ENCODE assay signal across 12 cellular contexts in the genomic region with DNA sequence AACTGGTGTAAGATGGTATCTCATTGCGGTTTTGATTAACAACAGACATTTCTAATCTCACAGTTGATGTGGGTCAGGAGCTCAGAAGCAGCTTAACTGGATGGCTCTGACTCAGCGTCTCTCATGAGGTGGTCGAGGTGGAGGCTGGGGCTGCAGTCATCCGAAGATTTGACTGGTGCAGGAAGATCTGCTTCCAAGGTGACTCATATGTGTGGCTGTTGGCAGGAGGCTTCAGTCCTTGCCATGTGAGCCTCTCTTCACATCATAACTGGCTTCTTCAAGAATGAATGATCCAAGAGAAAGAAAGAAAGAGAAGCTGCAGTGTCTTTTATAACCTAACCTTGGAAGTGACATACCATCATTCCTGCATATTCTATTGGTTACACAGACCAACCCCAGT.
A peak's percentile ranks its signal among the peaks of the same experiment; 100 is the strongest.
DNase-seq lines count a peak whose midpoint lies in the region; ATAC-seq lines count a peak whose summit lies in the region.
"Had no signal": no experiment of that assay in that cellular context is flagged by ENCODE, and none has a peak within 500 bp of the region (broad histone marks: within the 10 kb centered on the region; RNA-seq: fewer than 3 reads in every experiment).

No MANE protein-coding gene starts in this region.

- ATAC-seq in T-helper 17 cell (peak; percentile 78), HG03571 (IDR thresholded peaks at IDR 0.05; ENCODE audit: unreplicated experiment) (no peak), right cardiac atrium (no peak)

- intact Hi-C loops in right cardiac atrium (cut with DNase I) = no loop called here

- 84% methylated on average over 4 of the region's 4 CpGs for WGBS in right cardiac atrium

- H3K4me1 Mint-ChIP-seq in T-helper 17 cell = no peaks in the 10 kb centered on the region

- no peak overlapping the region for H3K27ac ChIP-seq in right cardiac atrium (ENCODE audit: low read length)
- H3K27ac ChIP-seq: epithelial cell of prostate, HL-60 had no signal

- no peaks in the 10 kb centered on the region for H3K27me3 Mint-ChIP-seq in T-helper 17 cell

- no peaks in the 10 kb centered on the region for H3K36me3 Mint-ChIP-seq in T-helper 17 cell (ENCODE audit: low read depth)

- no peak overlapping the region for H3K27ac Mint-ChIP-seq in T-helper 17 cell
- H3K27ac Mint-ChIP-seq: activated T-helper 1 cell treated with anti-CD3 and anti-CD28 coated beads, Interleukin-12 subunit alpha, Interleukin-12 subunit beta, Interleukin-2, Interleukin-4 antibody, amounts not matched to agents 30 ng/mL and 10 ng/mL and 1 ng/mL, durations not matched to agents 14 hours and 24 hours and 36 hours had no signal

- H3K27me3 ChIP-seq in right cardiac atrium (ENCODE audit: control insufficient read depth, insufficient read depth) = no peaks in the 10 kb centered on the region

- DNase-seq in A172 (ENCODE audit: low spot score) = peak; percentile 73
- peak; percentile 92 for DNase-seq in ELR (ENCODE audit: low read depth)
- no peak for DNase-seq in T-helper 17 cell
- peak; percentile 56 for DNase-seq in fibroblast of peridontal ligament (ENCODE audit: extremely low read depth)
- DNase-seq in globus pallidus (ENCODE audit: low spot score) = no peak
- no peak for DNase-seq in putamen (ENCODE audit: low spot score)
- DNase-seq in right cardiac atrium = no peak
- DNase-seq: NCI-H2081 treated with DMSO at 0.1 percent for 48 hours had no signal

- H3K4me3 ChIP-seq in right cardiac atrium (ENCODE audit: low read length) = no peak overlapping the region

- no peaks in the 10 kb centered on the region for H3K4me1 ChIP-seq in right cardiac atrium (ENCODE audit: control insufficient read depth, insufficient read depth, low read length)

- H3K9me3 ChIP-seq in T-helper 17 cell (ENCODE audit: control insufficient read depth, low read length, poor library complexity, severe bottlenecking) = no peaks in the 10 kb centered on the region
- H3K9me3 ChIP-seq in right cardiac atrium (ENCODE audit: control insufficient read depth, low read length) = no peaks in the 10 kb centered on the region

- no peak overlapping the region for H3K4me3 Mint-ChIP-seq in T-helper 17 cell
- H3K4me3 Mint-ChIP-seq: activated T-helper 1 cell treated with anti-CD3 and anti-CD28 coated beads, Interleukin-12 subunit alpha, Interleukin-12 subunit beta, Interleukin-2, Interleukin-4 antibody, amounts not matched to agents 30 ng/mL and 10 ng/mL and 1 ng/mL, durations not matched to agents 14 hours and 24 hours and 36 hours had no signal

Comparison
In these comparisons a context has a peak if more than half of its experiments do, and no peak if none do; other contexts are left out.
1. DNase-seq: peak in A172 (single experiment), ELR (single experiment) and fibroblast of peridontal ligament (single experiment); none in T-helper 17 cell (0 of 3), globus pallidus (single experiment), putamen (single experiment) and right cardiac atrium (0 of 3).